In the genomic region with DNA sequence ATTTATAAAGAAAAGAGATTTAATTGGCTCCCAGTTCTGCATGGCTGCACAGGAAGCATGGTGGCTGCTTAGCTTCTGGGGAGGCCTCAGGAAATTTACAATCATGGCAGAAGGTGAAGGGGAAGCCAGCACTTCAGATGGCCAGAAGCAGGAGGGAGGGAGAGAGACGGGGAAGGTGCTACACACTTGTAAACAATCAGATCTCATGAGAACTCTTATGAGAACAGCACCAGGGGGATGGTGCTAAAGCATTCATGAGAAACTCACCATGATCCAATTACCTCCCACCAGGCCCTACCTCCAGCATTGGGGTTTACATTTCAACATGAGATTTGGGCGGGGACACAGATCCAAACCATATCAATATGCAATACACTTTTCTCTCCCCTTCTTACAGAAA, we compare ENCODE assay signal across 31 cellular contexts.
"Had no signal": no experiment of that assay in that cellular context is flagged by ENCODE, and none has a peak within 500 bp of the region (broad histone marks: within the 10 kb centered on the region; RNA-seq: fewer than 3 reads in every experiment).

No MANE protein-coding gene starts in this region.

- H3K36me3 Mint-ChIP-seq: stimulated activated effector memory CD8-positive, alpha-beta T cell treated with anti-CD3 and anti-CD28 coated beads, Interleukin-12 subunit alpha, Interleukin-12 subunit beta, amount 100 ng/mL, for 72 hours had no signal

- H3K9me3 ChIP-seq: body of pancreas, colonic mucosa, gastrocnemius medialis, mucosa of descending colon, prostate gland, thoracic aorta had no signal

- ATAC-seq: body of pancreas; gastrocnemius medialis; mucosa of descending colon; natural killer cell treated with Interleukin-12 subunit alpha and Interleukin-12 subunit beta and Interleukin-15 and Interleukin-18, amount 100 ng/mL, for 72 hours; sciatic nerve; stimulated activated effector memory CD8-positive, alpha-beta T cell treated with anti-CD3 and anti-CD28 coated beads, Interleukin-12 subunit alpha, Interleukin-12 subunit beta, amount 100 ng/mL, for 72 hours had no signal

- H3K36me3 ChIP-seq: adrenal gland, colonic mucosa, gastrocnemius medialis, prostate gland, thoracic aorta had no signal

- H3K4me3 Mint-ChIP-seq: activated CD4-positive, alpha-beta memory T cell treated with anti-CD3 and anti-CD28 coated beads for 36 hours; activated CD4-positive, alpha-beta T cell treated with anti-CD3 and anti-CD28 coated beads, Interleukin-2, amount 10 ng/mL, durations not matched to agents 24 days and 14 days; activated naive CD4-positive, alpha-beta T cell treated with anti-CD3 and anti-CD28 coated beads for 36 hours; activated naive CD8-positive, alpha-beta T cell treated with anti-CD3 and anti-CD28 coated beads for 36 hours; activated T-helper 1 cell treated with anti-CD3 and anti-CD28 coated beads, Interleukin-12 subunit alpha, Interleukin-12 subunit beta, Interleukin-2, Interleukin-4 antibody, amounts not matched to agents 30 ng/mL and 10 ng/mL and 1 ng/mL, durations not matched to agents 14 hours and 24 hours and 36 hours; natural killer cell treated with Interleukin-12 subunit alpha and Interleukin-12 subunit beta and Interleukin-15 and Interleukin-18, amount 100 ng/mL, for 72 hours; stimulated activated effector memory CD8-positive, alpha-beta T cell treated with anti-CD3 and anti-CD28 coated beads, Interleukin-12 subunit alpha, Interleukin-12 subunit beta, amount 100 ng/mL, for 72 hours; stimulated activated naive CD8-positive, alpha-beta T cell treated with anti-CD3 and anti-CD28 coated beads, Interleukin-15, Interleukin-2, amounts not matched to agents 100 ng/mL and 50 ng/mL, for 24 hours had no signal

- H3K27ac ChIP-seq: adrenal gland, body of pancreas, colonic mucosa, gastrocnemius medialis, left ventricle myocardium inferior, prostate gland, skin epidermis, thoracic aorta, VCaP had no signal

- H3K4me3 ChIP-seq: adrenal gland, body of pancreas, colonic mucosa, gastrocnemius medialis, left ventricle myocardium inferior, lung, mucosa of descending colon, prostate gland, skin epidermis, thoracic aorta had no signal

- H3K4me1 Mint-ChIP-seq: activated CD4-positive, alpha-beta T cell treated with anti-CD3 and anti-CD28 coated beads, Interleukin-2, amount 10 ng/mL, durations not matched to agents 24 days and 14 days; activated naive CD8-positive, alpha-beta T cell treated with anti-CD3 and anti-CD28 coated beads for 36 hours; stimulated activated effector memory CD8-positive, alpha-beta T cell treated with anti-CD3 and anti-CD28 coated beads, Interleukin-12 subunit alpha, Interleukin-12 subunit beta, amount 100 ng/mL, for 72 hours had no signal

- H3K27me3 Mint-ChIP-seq: activated CD4-positive, alpha-beta memory T cell treated with anti-CD3 and anti-CD28 coated beads for 36 hours; activated CD4-positive, alpha-beta T cell treated with anti-CD3 and anti-CD28 coated beads, Interleukin-2, amount 10 ng/mL, durations not matched to agents 24 days and 14 days; activated naive CD8-positive, alpha-beta T cell treated with anti-CD3 and anti-CD28 coated beads for 36 hours; natural killer cell treated with Interleukin-12 subunit alpha and Interleukin-12 subunit beta and Interleukin-15 and Interleukin-18, amount 100 ng/mL, for 72 hours; stimulated activated naive CD8-positive, alpha-beta T cell treated with anti-CD3 and anti-CD28 coated beads, Interleukin-15, Interleukin-2, amounts not matched to agents 100 ng/mL and 50 ng/mL, for 24 hours had no signal

- H3K27me3 ChIP-seq: adrenal gland, body of pancreas, colonic mucosa, gastrocnemius medialis had no signal

- H3K27ac Mint-ChIP-seq: activated CD4-positive, alpha-beta memory T cell treated with anti-CD3 and anti-CD28 coated beads for 36 hours; activated CD4-positive, alpha-beta T cell treated with anti-CD3 and anti-CD28 coated beads, Interleukin-2, amount 10 ng/mL, durations not matched to agents 24 days and 14 days; activated naive CD4-positive, alpha-beta T cell treated with anti-CD3 and anti-CD28 coated beads for 36 hours; activated naive CD8-positive, alpha-beta T cell treated with anti-CD3 and anti-CD28 coated beads for 36 hours; activated T-helper 1 cell treated with anti-CD3 and anti-CD28 coated beads, Interleukin-12 subunit alpha, Interleukin-12 subunit beta, Interleukin-2, Interleukin-4 antibody, amounts not matched to agents 30 ng/mL and 10 ng/mL and 1 ng/mL, durations not matched to agents 14 hours and 24 hours and 36 hours; natural killer cell treated with Interleukin-12 subunit alpha and Interleukin-12 subunit beta and Interleukin-15 and Interleukin-18, amount 100 ng/mL, for 72 hours; stimulated activated effector memory CD8-positive, alpha-beta T cell treated with anti-CD3 and anti-CD28 coated beads, Interleukin-12 subunit alpha, Interleukin-12 subunit beta, amount 100 ng/mL, for 72 hours; stimulated activated naive CD8-positive, alpha-beta T cell treated with anti-CD3 and anti-CD28 coated beads, Interleukin-15, Interleukin-2, amounts not matched to agents 100 ng/mL and 50 ng/mL, for 24 hours had no signal

- DNase-seq: activated CD4-positive, alpha-beta memory T cell treated with anti-CD3 and anti-CD28 coated beads for 36 hours; activated CD4-positive, alpha-beta T cell treated with anti-CD3 and anti-CD28 coated beads, Interleukin-2, amount 10 ng/mL, durations not matched to agents 24 days and 14 days; activated CD4-positive, CD25-positive, alpha-beta regulatory T cell treated with anti-CD3 and anti-CD28 coated beads, Interleukin-2, amount 50 U/mL, for 72 hours; activated CD8-positive, alpha-beta memory T cell treated with anti-CD3 and anti-CD28 coated beads, Interleukin-2, amount 50 U/mL, for 4 hours; activated effector memory CD4-positive, alpha-beta T cell treated with anti-CD3 and anti-CD28 coated beads, Interleukin-2, amount 50 U/mL, for 16 hours; activated naive CD4-positive, alpha-beta T cell treated with anti-CD3 and anti-CD28 coated beads for 36 hours; activated naive CD8-positive, alpha-beta T cell treated with anti-CD3 and anti-CD28 coated beads for 36 hours; activated T-cell treated with anti-CD3 and anti-CD28 coated beads, Interleukin-2, amount 50 U/mL, for 1 hour; adrenal gland; aorta; body of pancreas; colonic mucosa; effector CD8-positive, alpha-beta T cell; gastrocnemius medialis; glutamatergic neuron; left ventricle myocardium inferior; mucosa of descending colon; retina; stimulated activated CD4-positive, alpha-beta T cell treated with anti-CD3 and anti-CD28 coated beads, Interleukin-12 subunit alpha, Interleukin-12 subunit beta, amount 100 ng/mL, for 4 hours; stimulated activated CD4-positive, alpha-beta T cell treated with anti-CD3 and anti-CD28 coated beads, Interleukin-4, amount 100 ng/mL, for 24 hours; trophoblast cell had no signal

- H3K4me1 ChIP-seq: adrenal gland, body of pancreas, colonic mucosa, gastrocnemius medialis, left ventricle myocardium inferior, prostate gland had no signal

- H3K9me3 Mint-ChIP-seq: activated naive CD4-positive, alpha-beta T cell treated with anti-CD3 and anti-CD28 coated beads for 36 hours; stimulated activated effector memory CD8-positive, alpha-beta T cell treated with anti-CD3 and anti-CD28 coated beads, Interleukin-12 subunit alpha, Interleukin-12 subunit beta, amount 100 ng/mL, for 72 hours had no signal
